9 cellular contexts compared by ENCODE assay signal in genomic region chr19:17389957-17390664, GRCh38. TPM values are rescaled to one million over a fixed set of nuclear protein-coding genes. Genes with fewer than 3 reads are reported as not detected.
DNase-seq lines count a peak whose midpoint lies in the region; ATAC-seq, FAIRE-seq and TF ChIP-seq lines count a peak whose summit lies in the region.
"Had no signal": no experiment of that assay in that cellular context is flagged by ENCODE, and none has a peak within 500 bp of the region (broad histone marks: within the 10 kb centered on the region; RNA-seq: fewer than 3 reads in every experiment).

No MANE protein-coding gene starts in this region.

- H3K36me3 ChIP-seq in left ventricle myocardium inferior = no peaks in the 10 kb centered on the region
- H3K36me3 ChIP-seq in HepG2 (replicated peaks in 1 of 2; ENCODE audit: control insufficient read depth in 1 of 2, insufficient read depth in 2 of 2, low read length in 2 of 2) = no peaks in the 10 kb centered on the region
- H3K36me3 ChIP-seq in uterus = no peaks in the 10 kb centered on the region

- no peak for DNase-seq in left ventricle myocardium inferior
- DNase-seq in Right ventricle myocardium superior = no peak
- DNase-seq in astrocyte of the spinal cord (ENCODE audit: low read depth, low spot score) = no peak
- DNase-seq in HepG2 (ENCODE audit: low spot score) = no peak
- DNase-seq in uterus = no peak
- no peak for DNase-seq in SIG-M5 treated with dmso at 0.1 percent for 504 hours (lab: John Stamatoyannopoulos, UW; ENCODE audit: unreplicated experiment)
- no peak for DNase-seq in NCI-H187 treated with DMSO at 0.1 percent for 48 hours (lab: John Stamatoyannopoulos, UW)

- WGBS in HepG2 (ENCODE audit: low lambda C conversion rate) = 65% methylated on average over 8 of the region's 37 CpGs

- intact Hi-C loops in left ventricle myocardium inferior (cut with micrococcal nuclease) (loop anchor here (10.0 kb wide), 1 partner anchor 95 kb away; no protein-coding TSS in a partner anchor), Right ventricle myocardium superior (cut with DNase I) (loop anchor here (5.0 to 10.0 kb wide), 2 partner anchors 43 to 95 kb away; no protein-coding TSS in a partner anchor), HepG2 (cut with micrococcal nuclease; ENCODE audit: unreplicated experiment) (loop anchor here (5.0 kb wide), 1 partner anchor 323 kb away; no protein-coding TSS in a partner anchor), uterus (cut with DNase I; ENCODE audit: low total_unique reads) (loop anchor here (5.0 kb wide), 1 partner anchor 48 kb away; no protein-coding TSS in a partner anchor)

- no peaks in the 10 kb centered on the region for H3K79me2 ChIP-seq in HepG2 (ENCODE audit: insufficient read depth, low read length)

- no TSS peak for BruUV-seq in HepG2 (replicated peaks; lab: Mats Ljungman, UMichigan)

- no peak overlapping the region for H2AFZ ChIP-seq in HepG2 (ENCODE audit: low read length)

- no peak for ATAC-seq in Right ventricle myocardium superior (ENCODE audit: poor library complexity)
- ATAC-seq in HepG2 = no peak; the same call in 2 of the 3 replicates
- ATAC-seq in GM21526 (IDR thresholded peaks at IDR 0.05; ENCODE audit: low FRiP score, unreplicated experiment) = no peak

- peaks cover 46% of the 10 kb centered on the region for H3K27me3 ChIP-seq in left ventricle myocardium inferior (ENCODE audit: low read depth)
- H3K27me3 ChIP-seq in HepG2 (ENCODE audit: control insufficient read depth in 1 of 2, insufficient read depth in 2 of 2, low read length in 2 of 2) = peaks cover 0 to 1% of the 10 kb centered on the region in 2 experiments; a peak in 1 of 5 replicates
- H3K27me3 ChIP-seq in uterus = no peaks in the 10 kb centered on the region

- H3K27ac ChIP-seq in left ventricle myocardium inferior (replicated peaks) (no peak overlapping the region), HepG2 (ENCODE audit: extremely low read length, insufficient read depth, low read length) (no peak overlapping the region), uterus (peak overlapping the region; percentile 31)

- TF ChIP-seq CTCF in left ventricle myocardium inferior (IDR thresholded peaks at IDR 0.05; ENCODE audit: borderline replicate concordance) (no peak), astrocyte of the spinal cord (IDR thresholded peaks at IDR 0.05; ENCODE audit: low read depth, low read length) (peak; percentile 14), HepG2 (CRISPR knock-in tag; IDR thresholded peaks at IDR 0.05) (0 out of 2 replicates have a peak, but pooled peaks have one; percentile 18), uterus (IDR thresholded peaks at IDR 0.05) (no peak)

- TF ChIP-seq EP300 in HepG2 (IDR thresholded peaks at IDR 0.05; ENCODE audit: low read depth in 2 of 2, low read length in 2 of 2) (no peak), HepG2 (CRISPR knock-in tag; IDR thresholded peaks at IDR 0.05; ENCODE audit: borderline replicate concordance) (no peak)

- no peak for FAIRE-seq in HepG2 (lab: Jason Lieb, UNC)

- CTCF ChIA-PET in HepG2 (lab: Yijun Ruan, JAX; ENCODE audit: low intra/inter-chr PET ratio, low total read pairs) = interaction anchor here (2.3 kb wide), 1 partner anchor 44 kb away, joined by 9 read pairs; no protein-coding TSS in a partner anchor

- peaks cover 12% of the 10 kb centered on the region for H3K9me3 ChIP-seq in left ventricle myocardium inferior (replicated peaks)
- peaks cover 10% of the 10 kb centered on the region for H3K9me3 ChIP-seq in HepG2 (ENCODE audit: low read length)
- no peaks in the 10 kb centered on the region for H3K9me3 ChIP-seq in uterus

- H3K9ac ChIP-seq in HepG2 (ENCODE audit: insufficient read depth, low read depth, low read length) = no peak overlapping the region

- peak overlapping the region; percentile 64 for H3K4me3 ChIP-seq in left ventricle myocardium inferior
- peak overlapping the region; percentile 59 for H3K4me3 ChIP-seq in astrocyte of the spinal cord (ENCODE audit: low read depth, low read length)
- H3K4me3 ChIP-seq in HepG2 (replicated peaks in 1 of 3; ENCODE audit: insufficient read depth in 1 of 3, low read depth in 2 of 3, low read length in 3 of 3) = peak overlapping the region; percentile 31 to 63 (median 49); a peak in 5 of 6 replicates
- peak overlapping the region; percentile 38 to 46 for H3K4me3 ChIP-seq in uterus

- H3K4me2 ChIP-seq in HepG2 (ENCODE audit: low read depth, low read length) = peak overlapping the region; percentile 92

- POLR2A ChIA-PET in HepG2 (lab: Yijun Ruan, JAX) = no interaction called here

- TF ChIP-seq POLR2A in HepG2 (IDR thresholded peaks at IDR 0.05; ENCODE audit: insufficient read depth in 1 of 2, low read depth in 2 of 2, low read length in 2 of 2) (no peak), uterus (IDR thresholded peaks at IDR 0.05) (no peak)

- in situ Hi-C loops in astrocyte of the spinal cord (cut with HindIII; ENCODE audit: low sequenced_read_pairs) = no loop called here
- in situ Hi-C loops in HepG2 (cut with HindIII; ENCODE audit: extremely low pct_ligation_motif_present, low pct_unique_long_range_greater_than_20kb) = loop anchor here (5.0 kb wide), 1 partner anchor 43 kb away; no protein-coding TSS in a partner anchor

- H3K4me1 ChIP-seq in left ventricle myocardium inferior = peaks cover 38% of the 10 kb centered on the region
- H3K4me1 ChIP-seq in HepG2 (ENCODE audit: insufficient read depth, low read length) = peaks cover 8% of the 10 kb centered on the region
- H3K4me1 ChIP-seq in uterus = no peaks in the 10 kb centered on the region

- no peak for TF ChIP-seq RAD21 in HepG2 (CRISPR knock-in tag; IDR thresholded peaks at IDR 0.05)

- no peaks in the 10 kb centered on the region for H4K20me1 ChIP-seq in HepG2 (ENCODE audit: insufficient read depth, low read length)

RNA-seq across cellular contexts. Expression of gene CCDC194, which starts 3.9 kb away (rescaled TPM):
- not detected for total RNA-seq in left ventricle myocardium inferior
- not detected for total RNA-seq in Right ventricle myocardium superior
- 0.13 TPM in 1 of 2 replicates, not detected in the other for total RNA-seq in HepG2 (2016; rRNA removed; fragmentation: Illumina TruSeq; extraction: Trizol)
- total RNA-seq in HepG2 (2016; cell fraction: cytosol; rRNA removed; fragmentation: Illumina TruSeq; extraction: Trizol; ENCODE audit: low read depth) = not detected in 2 replicates
- total RNA-seq in HepG2 (2016; cell fraction: insoluble cytoplasmic fraction; rRNA removed; fragmentation: Illumina TruSeq; extraction: Trizol) = 0.22 TPM in 1 of 2 replicates, not detected in the other
- not detected in 2 replicates for total RNA-seq in HepG2 (2016; cell fraction: membrane; rRNA removed; fragmentation: Illumina TruSeq; extraction: Trizol)
- total RNA-seq in HepG2 (2016; cell fraction: nucleus; rRNA removed; fragmentation: Illumina TruSeq; extraction: Trizol) = 0.50 TPM in 1 of 2 replicates, not detected in the other
- 0.21 and 0.35 TPM in 2 replicates for polyA plus RNA-seq in HepG2 (2011; rRNA removed)
- 0.08 TPM in 1 of 2 replicates, not detected in the other for polyA plus RNA-seq in HepG2 (2011; cell fraction: cytosol; rRNA removed)
- 1.5 and 2.7 TPM in 2 replicates for polyA plus RNA-seq in HepG2 (2011; cell fraction: nucleus; rRNA removed)
- 0.60 and 0.69 TPM in 2 replicates for polyA plus RNA-seq in HepG2 (2012)
- polyA plus RNA-seq in HepG2 (2016; cell fraction: cytosol; fragmentation: Illumina TruSeq; extraction: Trizol; ENCODE audit: low read depth) = not detected in 2 replicates
- not detected in 2 replicates for polyA plus RNA-seq in HepG2 (2016; cell fraction: insoluble cytoplasmic fraction; fragmentation: Illumina TruSeq; extraction: Trizol; ENCODE audit: low read depth)
- polyA plus RNA-seq in HepG2 (2016; cell fraction: membrane; fragmentation: Illumina TruSeq; extraction: Trizol; ENCODE audit: low read depth) = not detected in 2 replicates
- 0.62 and 1.2 TPM in 2 replicates for polyA plus RNA-seq in HepG2 (2016; cell fraction: nucleus; fragmentation: Illumina TruSeq; extraction: Trizol; ENCODE audit: insufficient read depth, low read depth)
- 3.3 TPM in 1 of 2 replicates, not detected in the other for polyA minus RNA-seq in HepG2 (2011; rRNA and poly(A)+ RNA removed; ENCODE audit: low replicate concordance)
- polyA minus RNA-seq in HepG2 (2011; cell fraction: cytosol; rRNA and poly(A)+ RNA removed) = not detected in 2 replicates
- 1.9 and 3.0 TPM in 2 replicates for polyA minus RNA-seq in HepG2 (2011; cell fraction: nucleus; rRNA and poly(A)+ RNA removed)
- total RNA-seq in uterus = 1 to 10 TPM in 1 of 4 donors, not detected in 3; 2.5 TPM

RNA-seq across cellular contexts. Expression of gene PLVAP, which starts 13.0 kb away (rescaled TPM):
- total RNA-seq in left ventricle myocardium inferior (36.9 TPM), Right ventricle myocardium superior (18.1 TPM), HepG2 (2016; rRNA removed; fragmentation: Illumina TruSeq; extraction: Trizol) (not detected in 2 replicates), uterus (100 to 1,000 TPM in 2 of 4 donors, 10 to 100 TPM in 1, 1 to 10 TPM in 1; 4.7 to 204 (median 87.4) TPM)
- not detected in 2 replicates for total RNA-seq in HepG2 (2016; cell fraction: cytosol; rRNA removed; fragmentation: Illumina TruSeq; extraction: Trizol; ENCODE audit: low read depth)
- total RNA-seq in HepG2 (2016; cell fraction: insoluble cytoplasmic fraction; rRNA removed; fragmentation: Illumina TruSeq; extraction: Trizol) = not detected in 2 replicates
- not detected in 2 replicates for total RNA-seq in HepG2 (2016; cell fraction: membrane; rRNA removed; fragmentation: Illumina TruSeq; extraction: Trizol)
- total RNA-seq in HepG2 (2016; cell fraction: nucleus; rRNA removed; fragmentation: Illumina TruSeq; extraction: Trizol) = not detected in 2 replicates
- polyA plus RNA-seq in HepG2 (2011; rRNA removed) = 0.26 TPM in 1 of 2 replicates, not detected in the other
- not detected in 2 replicates for polyA plus RNA-seq in HepG2 (2011; cell fraction: cytosol; rRNA removed)
- polyA plus RNA-seq in HepG2 (2011; cell fraction: nucleus; rRNA removed) = 0.26 and 0.58 TPM in 2 replicates
- not detected in 2 replicates for polyA plus RNA-seq in HepG2 (2012)
- polyA plus RNA-seq in HepG2 (2016; cell fraction: cytosol; fragmentation: Illumina TruSeq; extraction: Trizol; ENCODE audit: low read depth) = not detected in 2 replicates
- not detected in 2 replicates for polyA plus RNA-seq in HepG2 (2016; cell fraction: insoluble cytoplasmic fraction; fragmentation: Illumina TruSeq; extraction: Trizol; ENCODE audit: low read depth)
- not detected in 2 replicates for polyA plus RNA-seq in HepG2 (2016; cell fraction: membrane; fragmentation: Illumina TruSeq; extraction: Trizol; ENCODE audit: low read depth)
- not detected in 2 replicates for polyA plus RNA-seq in HepG2 (2016; cell fraction: nucleus; fragmentation: Illumina TruSeq; extraction: Trizol; ENCODE audit: insufficient read depth, low read depth)
- not detected in 2 replicates for polyA minus RNA-seq in HepG2 (2011; rRNA and poly(A)+ RNA removed; ENCODE audit: low replicate concordance)
- not detected in 2 replicates for polyA minus RNA-seq in HepG2 (2011; cell fraction: cytosol; rRNA and poly(A)+ RNA removed)
- not detected in 2 replicates for polyA minus RNA-seq in HepG2 (2011; cell fraction: nucleus; rRNA and poly(A)+ RNA removed)
- total RNA-seq: Daoy had no signal

RNA-seq across cellular contexts. Expression of gene BST2, which starts 15.3 kb away (rescaled TPM):
- total RNA-seq in left ventricle myocardium inferior (42.2 TPM), Right ventricle myocardium superior (46.5 TPM), HepG2 (2016; rRNA removed; fragmentation: Illumina TruSeq; extraction: Trizol) (39.1 and 58.8 TPM in 2 replicates), uterus (100 to 1,000 TPM in 3 of 4 donors, 10 to 100 TPM in 1; 84.6 to 267 (median 195) TPM)
- total RNA-seq in HepG2 (2016; cell fraction: cytosol; rRNA removed; fragmentation: Illumina TruSeq; extraction: Trizol; ENCODE audit: low read depth) = 13.2 and 16.4 TPM in 2 replicates
- 39.2 and 64.4 TPM in 2 replicates for total RNA-seq in HepG2 (2016; cell fraction: insoluble cytoplasmic fraction; rRNA removed; fragmentation: Illumina TruSeq; extraction: Trizol)
- total RNA-seq in HepG2 (2016; cell fraction: membrane; rRNA removed; fragmentation: Illumina TruSeq; extraction: Trizol) = 23.1 TPM in 2 replicates
- total RNA-seq in HepG2 (2016; cell fraction: nucleus; rRNA removed; fragmentation: Illumina TruSeq; extraction: Trizol) = 45.3 and 48.7 TPM in 2 replicates
- polyA plus RNA-seq in HepG2 (2011; rRNA removed) = 93.8 and 105 TPM in 2 replicates
- polyA plus RNA-seq in HepG2 (2011; cell fraction: cytosol; rRNA removed) = 120 and 135 TPM in 2 replicates
- polyA plus RNA-seq in HepG2 (2011; cell fraction: nucleus; rRNA removed) = 45.7 and 55.1 TPM in 2 replicates
- polyA plus RNA-seq in HepG2 (2012) = 40.8 and 80.1 TPM in 2 replicates
- 20.8 and 22.8 TPM in 2 replicates for polyA plus RNA-seq in HepG2 (2016; cell fraction: cytosol; fragmentation: Illumina TruSeq; extraction: Trizol; ENCODE audit: low read depth)
- 52.4 and 55.4 TPM in 2 replicates for polyA plus RNA-seq in HepG2 (2016; cell fraction: insoluble cytoplasmic fraction; fragmentation: Illumina TruSeq; extraction: Trizol; ENCODE audit: low read depth)
- polyA plus RNA-seq in HepG2 (2016; cell fraction: membrane; fragmentation: Illumina TruSeq; extraction: Trizol; ENCODE audit: low read depth) = 30.0 and 30.4 TPM in 2 replicates
- polyA plus RNA-seq in HepG2 (2016; cell fraction: nucleus; fragmentation: Illumina TruSeq; extraction: Trizol; ENCODE audit: insufficient read depth, low read depth) = 103 and 116 TPM in 2 replicates
- polyA minus RNA-seq in HepG2 (2011; rRNA and poly(A)+ RNA removed; ENCODE audit: low replicate concordance) = 56.6 and 402 TPM in 2 replicates
- polyA minus RNA-seq in HepG2 (2011; cell fraction: cytosol; rRNA and poly(A)+ RNA removed) = 23.0 and 24.4 TPM in 2 replicates
- polyA minus RNA-seq in HepG2 (2011; cell fraction: nucleus; rRNA and poly(A)+ RNA removed) = 13.5 and 26.4 TPM in 2 replicates

RNA-seq across cellular contexts. Expression of gene MVB12A, which starts 29.7 kb away (rescaled TPM):
- total RNA-seq in left ventricle myocardium inferior (19.6 TPM), Right ventricle myocardium superior (20.3 TPM), HepG2 (2016; rRNA removed; fragmentation: Illumina TruSeq; extraction: Trizol) (31.8 and 36.1 TPM in 2 replicates), uterus (10 to 100 TPM in 3 of 4 donors, 1 to 10 TPM in 1; 3.8 to 46.7 (median 26.5) TPM)
- 30.1 and 30.6 TPM in 2 replicates for total RNA-seq in HepG2 (2016; cell fraction: cytosol; rRNA removed; fragmentation: Illumina TruSeq; extraction: Trizol; ENCODE audit: low read depth)
- total RNA-seq in HepG2 (2016; cell fraction: insoluble cytoplasmic fraction; rRNA removed; fragmentation: Illumina TruSeq; extraction: Trizol) = 30.0 and 39.0 TPM in 2 replicates
- total RNA-seq in HepG2 (2016; cell fraction: membrane; rRNA removed; fragmentation: Illumina TruSeq; extraction: Trizol) = 33.0 and 34.1 TPM in 2 replicates
- total RNA-seq in HepG2 (2016; cell fraction: nucleus; rRNA removed; fragmentation: Illumina TruSeq; extraction: Trizol) = 18.9 and 22.8 TPM in 2 replicates
- polyA plus RNA-seq in HepG2 (2011; rRNA removed) = 35.7 and 37.3 TPM in 2 replicates
- polyA plus RNA-seq in HepG2 (2011; cell fraction: cytosol; rRNA removed) = 26.1 and 39.6 TPM in 2 replicates
- polyA plus RNA-seq in HepG2 (2011; cell fraction: nucleus; rRNA removed) = 45.3 and 45.4 TPM in 2 replicates
- 14.4 and 20.3 TPM in 2 replicates for polyA plus RNA-seq in HepG2 (2012)
- polyA plus RNA-seq in HepG2 (2016; cell fraction: cytosol; fragmentation: Illumina TruSeq; extraction: Trizol; ENCODE audit: low read depth) = 28.7 and 28.8 TPM in 2 replicates
- 35.0 and 39.7 TPM in 2 replicates for polyA plus RNA-seq in HepG2 (2016; cell fraction: insoluble cytoplasmic fraction; fragmentation: Illumina TruSeq; extraction: Trizol; ENCODE audit: low read depth)
- polyA plus RNA-seq in HepG2 (2016; cell fraction: membrane; fragmentation: Illumina TruSeq; extraction: Trizol; ENCODE audit: low read depth) = 28.9 and 34.5 TPM in 2 replicates
- 45.9 and 46.3 TPM in 2 replicates for polyA plus RNA-seq in HepG2 (2016; cell fraction: nucleus; fragmentation: Illumina TruSeq; extraction: Trizol; ENCODE audit: insufficient read depth, low read depth)
- 24.7 and 47.5 TPM in 2 replicates for polyA minus RNA-seq in HepG2 (2011; rRNA and poly(A)+ RNA removed; ENCODE audit: low replicate concordance)
- polyA minus RNA-seq in HepG2 (2011; cell fraction: cytosol; rRNA and poly(A)+ RNA removed) = 10.8 and 16.3 TPM in 2 replicates
- 13.8 and 16.9 TPM in 2 replicates for polyA minus RNA-seq in HepG2 (2011; cell fraction: nucleus; rRNA and poly(A)+ RNA removed)

RNA-seq across cellular contexts. Expression of gene GTPBP3, which starts 52.8 kb away (rescaled TPM):
- total RNA-seq in left ventricle myocardium inferior = 10.8 TPM
- 9.3 TPM for total RNA-seq in Right ventricle myocardium superior
- 21.9 and 30.0 TPM in 2 replicates for total RNA-seq in HepG2 (2016; rRNA removed; fragmentation: Illumina TruSeq; extraction: Trizol)
- total RNA-seq in HepG2 (2016; cell fraction: cytosol; rRNA removed; fragmentation: Illumina TruSeq; extraction: Trizol; ENCODE audit: low read depth) = 7.6 and 7.7 TPM in 2 replicates
- total RNA-seq in HepG2 (2016; cell fraction: insoluble cytoplasmic fraction; rRNA removed; fragmentation: Illumina TruSeq; extraction: Trizol) = 20.5 and 30.8 TPM in 2 replicates
- 10.2 and 11.9 TPM in 2 replicates for total RNA-seq in HepG2 (2016; cell fraction: membrane; rRNA removed; fragmentation: Illumina TruSeq; extraction: Trizol)
- 21.2 and 29.1 TPM in 2 replicates for total RNA-seq in HepG2 (2016; cell fraction: nucleus; rRNA removed; fragmentation: Illumina TruSeq; extraction: Trizol)
- 17.5 and 19.4 TPM in 2 replicates for polyA plus RNA-seq in HepG2 (2011; rRNA removed)
- polyA plus RNA-seq in HepG2 (2011; cell fraction: cytosol; rRNA removed) = 12.8 and 16.0 TPM in 2 replicates
- 70.0 and 87.3 TPM in 2 replicates for polyA plus RNA-seq in HepG2 (2011; cell fraction: nucleus; rRNA removed)
- polyA plus RNA-seq in HepG2 (2012) = 18.4 and 23.1 TPM in 2 replicates
- polyA plus RNA-seq in HepG2 (2016; cell fraction: cytosol; fragmentation: Illumina TruSeq; extraction: Trizol; ENCODE audit: low read depth) = 2.2 and 2.4 TPM in 2 replicates
- polyA plus RNA-seq in HepG2 (2016; cell fraction: insoluble cytoplasmic fraction; fragmentation: Illumina TruSeq; extraction: Trizol; ENCODE audit: low read depth) = 28.4 and 29.4 TPM in 2 replicates
- polyA plus RNA-seq in HepG2 (2016; cell fraction: membrane; fragmentation: Illumina TruSeq; extraction: Trizol; ENCODE audit: low read depth) = 6.0 and 6.4 TPM in 2 replicates
- polyA plus RNA-seq in HepG2 (2016; cell fraction: nucleus; fragmentation: Illumina TruSeq; extraction: Trizol; ENCODE audit: insufficient read depth, low read depth) = 98.3 and 114 TPM in 2 replicates
- 24.6 and 34.1 TPM in 2 replicates for polyA minus RNA-seq in HepG2 (2011; rRNA and poly(A)+ RNA removed; ENCODE audit: low replicate concordance)
- polyA minus RNA-seq in HepG2 (2011; cell fraction: cytosol; rRNA and poly(A)+ RNA removed) = 13.8 and 14.8 TPM in 2 replicates
- 29.1 and 29.5 TPM in 2 replicates for polyA minus RNA-seq in HepG2 (2011; cell fraction: nucleus; rRNA and poly(A)+ RNA removed)
- 10 to 100 TPM in 3 of 4 donors, under 1 TPM in 1; 0.88 to 31.2 (median 24.4) TPM for total RNA-seq in uterus

Comparison
In these comparisons a context has a peak if more than half of its experiments do, and no peak if none do; other contexts are left out.
1. H3K27ac ChIP-seq: peak in uterus (2 of 2); none in left ventricle myocardium inferior (single experiment) and HepG2 (single experiment).
2. CTCF ChIP-seq: peak in astrocyte of the spinal cord (single experiment) and HepG2 (single experiment); none in left ventricle myocardium inferior (single experiment) and uterus (0 of 4).
3. RNA of gene PLVAP, which starts 13.0 kb away (total RNA-seq): 4.7 to 204 TPM in uterus, 36.9 TPM in left ventricle myocardium inferior (single experiment) and 18.1 TPM in Right ventricle myocardium superior (single experiment); not detected in HepG2; every median in the first group is over 4 times any median in the second.
4. Peak in every context shown above with its lines, with median percentiles within 50 percentile points of each other: H3K4me3 ChIP-seq.